Comparison of ENCODE assay signal across 1 cellular context in the genomic region with DNA sequence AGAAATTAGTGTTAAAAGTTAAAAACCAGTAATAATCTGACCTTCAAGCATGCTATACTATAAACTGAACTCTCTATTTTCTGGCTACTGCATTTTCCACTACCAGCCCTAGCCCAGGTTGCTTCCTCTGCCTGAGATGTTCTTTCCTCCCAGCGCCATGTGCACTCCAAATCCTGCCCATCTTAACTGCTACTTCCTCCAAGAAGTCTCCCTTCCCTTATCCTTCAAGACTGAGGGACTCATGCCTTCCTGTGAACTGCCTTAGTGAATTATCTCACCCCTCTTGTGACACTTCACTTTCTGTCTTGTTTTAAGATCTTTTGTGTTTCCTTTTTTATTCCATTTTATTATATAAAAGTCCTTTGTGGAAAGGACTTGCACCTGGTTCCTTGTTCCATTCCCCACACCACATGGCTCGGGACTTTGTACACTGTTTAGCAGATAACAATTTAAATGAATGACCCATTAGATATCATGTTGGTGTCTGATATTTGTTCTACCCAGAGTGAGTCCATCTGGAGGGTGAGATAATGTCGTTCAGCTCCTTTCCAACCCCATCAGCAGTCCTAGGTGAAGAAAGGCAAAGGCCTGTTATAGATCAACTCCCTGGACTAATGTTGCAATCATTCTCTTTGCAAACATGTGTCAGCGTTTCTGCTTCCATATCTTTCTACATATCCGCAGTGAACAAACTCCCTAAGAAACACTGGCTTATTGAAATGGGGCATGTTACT.
TF ChIP-seq lines count a peak whose summit lies in the region.

No MANE protein-coding gene starts in this region.

TF ChIP-seq in HepG2, 621 proteins besides CTCF, POLR2A, EP300 and RAD21 (continued from another document and continues in another):
- no peak for TF ChIP-seq ATAD3A (CRISPR knock-in tag; IDR thresholded peaks at IDR 0.05)
- 0 out of 2 replicates have a peak, but pooled peaks have one; percentile 34 for TF ChIP-seq TRIM22 (IDR thresholded peaks at IDR 0.05)
- no peak for TF ChIP-seq REXO4 (CRISPR knock-in tag; IDR thresholded peaks at IDR 0.05; ENCODE audit: borderline replicate concordance)
- TF ChIP-seq DNMT3B (CRISPR knock-in tag; conservative IDR thresholded peaks at IDR 0.05): 0 out of 2 replicates have a peak, but pooled peaks have one; percentile 49
- TF ChIP-seq ARHGAP35 (CRISPR knock-in tag; IDR thresholded peaks at IDR 0.05; ENCODE audit: borderline replicate concordance): 0 out of 2 replicates have a peak, but pooled peaks have one; percentile 24
- no peak for TF ChIP-seq ZNF354B (CRISPR knock-in tag; IDR thresholded peaks at IDR 0.05)
- TF ChIP-seq SP1 (IDR thresholded peaks at IDR 0.05): no peak
- 0 out of 2 replicates have a peak, but pooled peaks have one; percentile 12 for TF ChIP-seq SP1 (CRISPR knock-in tag; IDR thresholded peaks at IDR 0.05)
- TF ChIP-seq JARID2 (CRISPR knock-in tag; IDR thresholded peaks at IDR 0.05; ENCODE audit: insufficient replicate concordance): no peak
- TF ChIP-seq ZNF350 (CRISPR knock-in tag; IDR thresholded peaks at IDR 0.05; ENCODE audit: borderline replicate concordance, low read depth): no peak
- TF ChIP-seq, protein P1, sequence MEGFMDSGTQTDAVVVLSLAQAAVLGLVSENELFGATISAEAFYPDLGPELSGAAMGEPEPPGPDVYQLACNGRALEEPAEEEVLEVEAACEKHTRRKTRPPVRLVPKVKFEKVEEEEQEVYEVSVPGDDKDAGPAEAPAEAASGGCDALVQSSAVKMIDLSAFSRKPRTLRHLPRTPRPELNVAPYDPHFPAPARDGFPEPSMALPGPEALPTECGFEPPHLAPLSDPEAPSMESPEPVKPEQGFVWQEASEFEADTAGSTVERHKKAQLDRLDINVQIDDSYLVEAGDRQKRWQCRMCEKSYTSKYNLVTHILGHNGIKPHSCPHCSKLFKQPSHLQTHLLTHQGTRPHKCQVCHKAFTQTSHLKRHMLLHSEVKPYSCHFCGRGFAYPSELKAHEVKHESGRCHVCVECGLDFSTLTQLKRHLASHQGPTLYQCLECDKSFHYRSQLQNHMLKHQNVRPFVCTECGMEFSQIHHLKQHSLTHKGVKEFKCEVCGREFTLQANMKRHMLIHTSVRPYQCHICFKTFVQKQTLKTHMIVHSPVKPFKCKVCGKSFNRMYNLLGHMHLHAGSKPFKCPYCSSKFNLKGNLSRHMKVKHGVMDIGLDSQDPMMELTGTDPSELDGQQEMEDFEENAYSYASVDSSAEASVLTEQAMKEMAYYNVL (CRISPR knock-in tag; IDR thresholded peaks at IDR 0.05; ENCODE audit: borderline replicate concordance): peak; percentile 98
- peak; percentile 74 for TF ChIP-seq ASH2L (IDR thresholded peaks at IDR 0.05; ENCODE audit: insufficient read length, low read depth, low read length)
- peak; percentile 78; the same call in 1 of the 2 replicates for TF ChIP-seq NFE2L2 (IDR thresholded peaks at IDR 0.05; ENCODE audit: low read length)
- TF ChIP-seq, protein P2, sequence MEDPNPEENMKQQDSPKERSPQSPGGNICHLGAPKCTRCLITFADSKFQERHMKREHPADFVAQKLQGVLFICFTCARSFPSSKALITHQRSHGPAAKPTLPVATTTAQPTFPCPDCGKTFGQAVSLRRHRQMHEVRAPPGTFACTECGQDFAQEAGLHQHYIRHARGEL (CRISPR knock-in tag; IDR thresholded peaks at IDR 0.05): no peak
- TF ChIP-seq ZNF557 (CRISPR knock-in tag; IDR thresholded peaks at IDR 0.05): no peak
- 0 out of 2 replicates have a peak, but pooled peaks have one; percentile 28 for TF ChIP-seq NONO (IDR thresholded peaks at IDR 0.05)
- peak; percentile 91 for TF ChIP-seq NONO (CRISPR knock-in tag; conservative IDR thresholded peaks at IDR 0.05)
- no peak for TF ChIP-seq ZNF558 (CRISPR knock-in tag; IDR thresholded peaks at IDR 0.05; ENCODE audit: borderline replicate concordance)
- no peak for TF ChIP-seq MAZ (IDR thresholded peaks at IDR 0.05; ENCODE audit: borderline replicate concordance, low read depth, low read length)
- 0 out of 2 replicates have a peak, but pooled peaks have one; percentile 36 for TF ChIP-seq MAZ (CRISPR knock-in tag; IDR thresholded peaks at IDR 0.05; ENCODE audit: low read depth)
- TF ChIP-seq, protein P3, sequence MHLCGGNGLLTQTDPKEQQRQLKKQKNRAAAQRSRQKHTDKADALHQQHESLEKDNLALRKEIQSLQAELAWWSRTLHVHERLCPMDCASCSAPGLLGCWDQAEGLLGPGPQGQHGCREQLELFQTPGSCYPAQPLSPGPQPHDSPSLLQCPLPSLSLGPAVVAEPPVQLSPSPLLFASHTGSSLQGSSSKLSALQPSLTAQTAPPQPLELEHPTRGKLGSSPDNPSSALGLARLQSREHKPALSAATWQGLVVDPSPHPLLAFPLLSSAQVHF (CRISPR knock-in tag; IDR thresholded peaks at IDR 0.05): no peak
- no peak for TF ChIP-seq NRL (CRISPR knock-in tag; IDR thresholded peaks at IDR 0.05; ENCODE audit: borderline replicate concordance)
- TF ChIP-seq NR2F6 (IDR thresholded peaks at IDR 0.05): peak; percentile 85
- peak; percentile 89 for TF ChIP-seq NR2F6 (CRISPR knock-in tag; IDR thresholded peaks at IDR 0.05)
- no peak for TF ChIP-seq ATF5 (CRISPR knock-in tag; IDR thresholded peaks at IDR 0.05; ENCODE audit: low read depth)
- TF ChIP-seq ZNF563 (CRISPR knock-in tag; IDR thresholded peaks at IDR 0.05): no peak
- no peak for TF ChIP-seq ZNF251 (CRISPR knock-in tag; IDR thresholded peaks at IDR 0.05)
- TF ChIP-seq ZNF3 (CRISPR knock-in tag; IDR thresholded peaks at IDR 0.05): no peak; the same call in 1 of the 2 replicates
- TF ChIP-seq XRCC5 (optimal IDR thresholded peaks at IDR 0.05; ENCODE audit: low read length): peak; percentile 38
- TF ChIP-seq MAFK (conservative IDR thresholded peaks at IDR 0.05 in 1 of 2, IDR thresholded peaks at IDR 0.05 in 1 of 2; ENCODE audit: low read length in 2 of 2): peak; percentile 92 to 97
- peak; percentile 45 for TF ChIP-seq ZNF781 (CRISPR knock-in tag; IDR thresholded peaks at IDR 0.05; ENCODE audit: borderline replicate concordance, not compliant biosample characterization)
- TF ChIP-seq ZNF615 (CRISPR knock-in tag; IDR thresholded peaks at IDR 0.05; ENCODE audit: borderline replicate concordance): no peak
- TF ChIP-seq, protein P4, sequence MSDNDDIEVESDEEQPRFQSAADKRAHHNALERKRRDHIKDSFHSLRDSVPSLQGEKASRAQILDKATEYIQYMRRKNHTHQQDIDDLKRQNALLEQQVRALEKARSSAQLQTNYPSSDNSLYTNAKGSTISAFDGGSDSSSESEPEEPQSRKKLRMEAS (IDR thresholded peaks at IDR 0.05): peak; percentile 82
- TF ChIP-seq, protein P5, sequence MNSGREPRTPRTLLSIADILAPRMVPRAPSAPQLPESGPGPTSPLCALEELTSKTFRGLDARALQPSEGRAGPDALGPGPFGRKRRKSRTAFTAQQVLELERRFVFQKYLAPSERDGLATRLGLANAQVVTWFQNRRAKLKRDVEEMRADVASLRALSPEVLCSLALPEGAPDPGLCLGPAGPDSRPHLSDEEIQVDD (CRISPR knock-in tag; IDR thresholded peaks at IDR 0.05; ENCODE audit: borderline replicate concordance): no peak
- TF ChIP-seq TOE1 (CRISPR knock-in tag; IDR thresholded peaks at IDR 0.05): peak; percentile 96; the same call in 1 of the 2 replicates
- no peak for TF ChIP-seq ZNF619 (CRISPR knock-in tag; IDR thresholded peaks at IDR 0.05)
- peak; percentile 89 for TF ChIP-seq BCL6 (CRISPR knock-in tag; IDR thresholded peaks at IDR 0.05)
- no peak for TF ChIP-seq XBP1 (CRISPR knock-in tag; IDR thresholded peaks at IDR 0.05)
- TF ChIP-seq, protein P6, sequence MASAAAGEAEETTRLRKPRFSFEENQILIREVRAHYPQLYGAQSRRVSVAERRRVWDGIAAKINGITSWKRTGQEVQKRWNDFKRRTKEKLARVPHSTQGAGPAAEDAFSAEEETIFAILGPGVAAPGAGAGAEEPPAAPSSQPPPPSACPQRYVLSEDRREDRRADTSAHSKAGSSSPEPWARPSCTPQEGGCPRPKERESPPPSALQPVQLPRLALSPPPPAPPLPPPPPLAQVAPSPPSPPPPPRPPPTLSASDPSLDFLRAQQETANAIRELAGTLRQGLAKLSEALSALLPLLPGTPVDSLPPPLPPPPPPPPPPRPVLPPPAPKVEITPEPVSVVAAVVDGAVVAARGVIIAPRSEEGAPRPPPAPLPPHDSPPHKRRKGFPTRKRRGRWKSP (CRISPR knock-in tag; IDR thresholded peaks at IDR 0.05): peak; percentile 68; the same call in 1 of the 2 replicates
- TF ChIP-seq POLR2G (IDR thresholded peaks at IDR 0.05; ENCODE audit: low read depth, low read length): peak; percentile 63
- TF ChIP-seq ZNF552 (CRISPR knock-in tag; IDR thresholded peaks at IDR 0.05; ENCODE audit: borderline replicate concordance): no peak
- TF ChIP-seq MLLT10 (CRISPR knock-in tag; IDR thresholded peaks at IDR 0.05): no peak
- no peak for TF ChIP-seq ZNF234 (CRISPR knock-in tag; conservative IDR thresholded peaks at IDR 0.05)
- TF ChIP-seq FOXP4 (CRISPR knock-in tag; IDR thresholded peaks at IDR 0.05): peak; percentile 92
- no peak for TF ChIP-seq CREB1 (IDR thresholded peaks at IDR 0.05)
- TF ChIP-seq CREB1 (CRISPR knock-in tag; IDR thresholded peaks at IDR 0.05): peak; percentile 88
- no peak for TF ChIP-seq ZNF160 (CRISPR knock-in tag; IDR thresholded peaks at IDR 0.05)
- TF ChIP-seq ZFP41 (CRISPR knock-in tag; IDR thresholded peaks at IDR 0.05; ENCODE audit: borderline replicate concordance): no peak
- TF ChIP-seq ZFP82 (CRISPR knock-in tag; IDR thresholded peaks at IDR 0.05; ENCODE audit: borderline replicate concordance): no peak
- TF ChIP-seq CCDC6 (CRISPR knock-in tag; IDR thresholded peaks at IDR 0.05): peak; percentile 66; the same call in 1 of the 2 replicates
- TF ChIP-seq ZNF674 (CRISPR knock-in tag; IDR thresholded peaks at IDR 0.05; ENCODE audit: low read depth): no peak
- peak; percentile 47; the same call in 1 of the 2 replicates for TF ChIP-seq ZNF770 (CRISPR knock-in tag; IDR thresholded peaks at IDR 0.05)
- TF ChIP-seq ATF2 (CRISPR knock-in tag; IDR thresholded peaks at IDR 0.05): peak; percentile 96
- TF ChIP-seq TCF7 (IDR thresholded peaks at IDR 0.05; ENCODE audit: low read depth): peak; percentile 83
- peak; percentile 88 for TF ChIP-seq MIXL1 (CRISPR knock-in tag; IDR thresholded peaks at IDR 0.05)
- TF ChIP-seq TARDBP (CRISPR knock-in tag; IDR thresholded peaks at IDR 0.05): peak; percentile 73
- TF ChIP-seq MBD4 (IDR thresholded peaks at IDR 0.05; ENCODE audit: borderline replicate concordance, low read length): no peak
- no peak for TF ChIP-seq SIN3B (IDR thresholded peaks at IDR 0.05; ENCODE audit: low read length)
